25 cellular contexts compared by ENCODE assay signal in the genomic region with DNA sequence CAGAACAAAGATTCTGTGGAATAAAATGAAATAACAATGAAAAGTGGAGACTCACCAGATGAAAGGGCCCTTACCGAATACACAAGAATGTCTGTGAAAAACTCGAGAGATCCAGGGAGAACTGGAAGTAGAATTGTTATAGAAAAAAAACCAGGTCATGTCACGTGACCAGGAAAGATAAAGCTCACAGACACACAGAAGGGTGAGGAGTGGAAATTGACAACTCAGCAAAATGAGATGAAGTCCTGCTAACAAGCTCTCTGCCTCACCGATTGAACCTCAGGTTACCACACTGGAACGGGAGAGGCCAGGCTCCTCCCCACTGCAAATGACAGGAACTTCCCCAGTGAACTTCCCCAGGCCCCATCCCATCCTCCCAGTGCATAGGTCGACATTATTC.
DNase-seq lines count a peak whose midpoint lies in the region; ATAC-seq, FAIRE-seq and TF ChIP-seq lines count a peak whose summit lies in the region.
"Had no signal": no experiment of that assay in that cellular context is flagged by ENCODE, and none has a peak within 500 bp of the region (broad histone marks: within the 10 kb centered on the region; RNA-seq: fewer than 3 reads in every experiment).

No MANE protein-coding gene starts in this region.

- H2AFZ ChIP-seq in SK-N-SH (ENCODE audit: low read depth), result peak overlapping the region; percentile 82; the same call in 1 of the 2 replicates
- peak overlapping the region; percentile 91; the same call in 1 of the 2 replicates for H2AFZ ChIP-seq in OCI-LY1 (ENCODE audit: low read length)
- no peak overlapping the region for H2AFZ ChIP-seq in K562 (ENCODE audit: low read depth, low read length)
- peak overlapping the region; percentile 8 for H2AFZ ChIP-seq in parathyroid adenoma
- H2AFZ ChIP-seq: GM23248 had no signal

- H3K27ac ChIP-seq in SK-N-SH (ENCODE audit: low read depth in 2 of 2, low read length in 1 of 2), result no peak overlapping the region
- no peak overlapping the region for H3K27ac ChIP-seq in OCI-LY1 (ENCODE audit: low read depth, low read length, poor library complexity, severe bottlenecking)
- H3K27ac ChIP-seq in K562 (ENCODE audit: extremely low read depth, low read depth, low read length), result no peak overlapping the region
- H3K27ac ChIP-seq in parathyroid adenoma, result peak overlapping the region; percentile 71
- H3K27ac ChIP-seq: GM23248, SJSA1 had no signal

- BruUV-seq in K562 (replicated peaks; lab: Mats Ljungman, UMichigan), result no TSS peak

- no peaks in the 10 kb centered on the region for H3K36me3 Mint-ChIP-seq in activated T-helper 1 cell treated with anti-CD3 and anti-CD28 coated beads, Interleukin-12 subunit alpha, Interleukin-12 subunit beta, Interleukin-2, Interleukin-4 antibody, amounts not matched to agents 30 ng/mL and 10 ng/mL and 1 ng/mL, durations not matched to agents 14 hours and 24 hours and 36 hours (ENCODE audit: low read depth)

- intact Hi-C loops in K562 (cut with micrococcal nuclease), result no loop called here
- intact Hi-C loops in activated T-helper 1 cell treated with anti-CD3 and anti-CD28 coated beads, Interleukin-12 subunit alpha, Interleukin-12 subunit beta, Interleukin-2, Interleukin-4 antibody, amounts not matched to agents 30 ng/mL and 10 ng/mL and 1 ng/mL, durations not matched to agents 14 hours and 24 hours and 36 hours (cut with micrococcal nuclease), result no loop called here

- ATAC-seq in SK-N-SH treated with all-trans-retinoic acid at 6 μM for 48 hours (no peak), K562 (no peak), HG02852 (IDR thresholded peaks at IDR 0.05; ENCODE audit: unreplicated experiment) (no peak)
- ATAC-seq: HCT116, Right ventricle myocardium inferior had no signal

- no peak overlapping the region for H3K4me3 Mint-ChIP-seq in activated T-helper 1 cell treated with anti-CD3 and anti-CD28 coated beads, Interleukin-12 subunit alpha, Interleukin-12 subunit beta, Interleukin-2, Interleukin-4 antibody, amounts not matched to agents 30 ng/mL and 10 ng/mL and 1 ng/mL, durations not matched to agents 14 hours and 24 hours and 36 hours

- CTCF ChIA-PET in SK-N-SH (lab: Yijun Ruan, JAX) (interaction anchor here (0.5 to 1.1 kb wide), 2 partner anchors 13 to 56 kb away, joined by 3 read pairs; no protein-coding TSS in a partner anchor), K562 (lab: Yijun Ruan, JAX; ENCODE audit: low intra/inter-chr PET ratio) (no interaction called here)

- no peaks in the 10 kb centered on the region for H3K9me3 Mint-ChIP-seq in activated T-helper 1 cell treated with anti-CD3 and anti-CD28 coated beads, Interleukin-12 subunit alpha, Interleukin-12 subunit beta, Interleukin-2, Interleukin-4 antibody, amounts not matched to agents 30 ng/mL and 10 ng/mL and 1 ng/mL, durations not matched to agents 14 hours and 24 hours and 36 hours

- H3K9me1 ChIP-seq in K562 (ENCODE audit: control insufficient read depth, insufficient read depth, low read length), result no peaks in the 10 kb centered on the region

- no peaks in the 10 kb centered on the region for H3K36me3 ChIP-seq in SK-N-SH (replicated peaks in 1 of 2; ENCODE audit: control insufficient read depth in 1 of 2, insufficient read depth in 2 of 2, low read length in 1 of 2)
- no peaks in the 10 kb centered on the region for H3K36me3 ChIP-seq in OCI-LY1 (ENCODE audit: insufficient read depth, low read length)
- H3K36me3 ChIP-seq in K562 (ENCODE audit: control insufficient read depth, insufficient read depth, low read length), result no peaks in the 10 kb centered on the region
- H3K36me3 ChIP-seq in parathyroid adenoma (ENCODE audit: control insufficient read depth, insufficient read depth, low read length), result no peaks in the 10 kb centered on the region
- H3K36me3 ChIP-seq: BE2C, SJSA1 had no signal

- H3K9me2 ChIP-seq in SK-N-SH, result no peaks in the 10 kb centered on the region
- no peaks in the 10 kb centered on the region for H3K9me2 ChIP-seq in OCI-LY1 (ENCODE audit: low read depth, low read length)

- H3K9ac ChIP-seq in SK-N-SH (no peak overlapping the region), OCI-LY1 (ENCODE audit: low read length) (no peak overlapping the region), K562 (ENCODE audit: insufficient read depth in 1 of 2, low read depth in 2 of 2, low read length in 2 of 2) (no peak overlapping the region), parathyroid adenoma (no peak overlapping the region)
- H3K9ac ChIP-seq: GM23248 had no signal

- H3K79me2 ChIP-seq in SK-N-SH (ENCODE audit: insufficient read depth) (no peaks in the 10 kb centered on the region), OCI-LY1 (ENCODE audit: insufficient read depth, low read length) (no peaks in the 10 kb centered on the region), K562 (ENCODE audit: control insufficient read depth, insufficient read depth, low read length) (no peaks in the 10 kb centered on the region), parathyroid adenoma (no peaks in the 10 kb centered on the region)

- TF ChIP-seq EP300 in SK-N-SH (IDR thresholded peaks at IDR 0.05; ENCODE audit: borderline replicate concordance in 1 of 2, low read depth in 1 of 2, low read length in 1 of 2), result no peak
- TF ChIP-seq EP300 in K562 (IDR thresholded peaks at IDR 0.05; ENCODE audit: low read length), result no peak

- H3K4me2 ChIP-seq in SK-N-SH (peak overlapping the region; percentile 15; the same call in 1 of the 2 replicates), OCI-LY1 (ENCODE audit: low read length) (no peak overlapping the region), K562 (ENCODE audit: insufficient read depth, low read length) (no peak overlapping the region), parathyroid adenoma (ENCODE audit: low read length) (no peak overlapping the region)

- TF ChIP-seq CTCF in SK-N-SH (IDR thresholded peaks at IDR 0.05) (no peak), OCI-LY1 (IDR thresholded peaks at IDR 0.05; ENCODE audit: low read length) (no peak), K562 (IDR thresholded peaks at IDR 0.05 in 2 of 3, conservative IDR thresholded peaks at IDR 0.05 in 1 of 3; ENCODE audit: insufficient read depth in 2 of 3, low read depth in 1 of 3, low read length in 3 of 3) (no peak), parathyroid adenoma (IDR thresholded peaks at IDR 0.05) (no peak)

- H3K9me3 ChIP-seq in SK-N-SH (no peaks in the 10 kb centered on the region), OCI-LY1 (ENCODE audit: low read length) (no peaks in the 10 kb centered on the region), K562 (replicated peaks; ENCODE audit: control insufficient read depth, insufficient read depth, low read depth, low read length) (no peaks in the 10 kb centered on the region; the same call in 1 of the 2 replicates), parathyroid adenoma (ENCODE audit: control insufficient read depth, low read length) (no peaks in the 10 kb centered on the region)
- H3K9me3 ChIP-seq: BE2C, SJSA1 had no signal

- H3F3A ChIP-seq in SK-N-SH (replicated peaks; ENCODE audit: insufficient read depth) (no peaks in the 10 kb centered on the region), OCI-LY1 (ENCODE audit: insufficient read depth, low read length) (no peaks in the 10 kb centered on the region)

- in situ Hi-C loops in K562 (cut with MboI), result no loop called here

- H4K20me1 ChIP-seq in SK-N-SH (ENCODE audit: insufficient read depth), result no peaks in the 10 kb centered on the region
- no peaks in the 10 kb centered on the region for H4K20me1 ChIP-seq in OCI-LY1 (ENCODE audit: insufficient read depth, low read length)
- H4K20me1 ChIP-seq in K562 (replicated peaks; ENCODE audit: control insufficient read depth, insufficient read depth, low read length), result no peaks in the 10 kb centered on the region

- no peaks in the 10 kb centered on the region for H3K4me1 Mint-ChIP-seq in activated T-helper 1 cell treated with anti-CD3 and anti-CD28 coated beads, Interleukin-12 subunit alpha, Interleukin-12 subunit beta, Interleukin-2, Interleukin-4 antibody, amounts not matched to agents 30 ng/mL and 10 ng/mL and 1 ng/mL, durations not matched to agents 14 hours and 24 hours and 36 hours (ENCODE audit: low read depth)

- POLR2A ChIA-PET in SK-N-SH (lab: Yijun Ruan, JAX) (no interaction called here), K562 (lab: Yijun Ruan, JAX) (no interaction called here)

- H3K27ac Mint-ChIP-seq in activated T-helper 1 cell treated with anti-CD3 and anti-CD28 coated beads, Interleukin-12 subunit alpha, Interleukin-12 subunit beta, Interleukin-2, Interleukin-4 antibody, amounts not matched to agents 30 ng/mL and 10 ng/mL and 1 ng/mL, durations not matched to agents 14 hours and 24 hours and 36 hours, result no peak overlapping the region

- WGBS in SK-N-SH (ENCODE audit: low lambda C conversion rate), result 23% methylated on average over 5 of the region's 6 CpGs
- WGBS in K562 (ENCODE audit: insufficient coverage, low coverage, missing lambda C conversion rate), result 0% methylated on average over 5 of the region's 6 CpGs

- H3K4me1 ChIP-seq in SK-N-SH (ENCODE audit: control insufficient read depth in 1 of 2, insufficient read depth in 2 of 2, low read depth in 1 of 2, low read length in 1 of 2) (no peaks in the 10 kb centered on the region), OCI-LY1 (ENCODE audit: insufficient read depth, low read length, severe bottlenecking) (peaks cover 9% of the 10 kb centered on the region), K562 (replicated peaks in 1 of 2; ENCODE audit: control insufficient read depth in 2 of 2, insufficient read depth in 2 of 2, low read length in 2 of 2) (no peaks in the 10 kb centered on the region), parathyroid adenoma (peaks cover 4% of the 10 kb centered on the region)
- H3K4me1 ChIP-seq: SJSA1 had no signal

- H3K4me3 ChIP-seq in SK-N-SH (ENCODE audit: low read depth in 2 of 2, low read length in 1 of 2), result no peak overlapping the region
- no peak overlapping the region for H3K4me3 ChIP-seq in OCI-LY1 (ENCODE audit: low read depth, low read length, poor library complexity, severe bottlenecking)
- no peak overlapping the region for H3K4me3 ChIP-seq in K562
- no peak overlapping the region for H3K4me3 ChIP-seq in parathyroid adenoma (ENCODE audit: low read depth, low read length)
- H3K4me3 ChIP-seq: GM23248, SJSA1 had no signal

- TF ChIP-seq RAD21 in SK-N-SH (IDR thresholded peaks at IDR 0.05; ENCODE audit: low read length) (no peak), K562 (CRISPR knock-in tag; conservative IDR thresholded peaks at IDR 0.05 in 1 of 2, IDR thresholded peaks at IDR 0.05 in 1 of 2) (no peak)

- no peaks in the 10 kb centered on the region for H3K27me3 ChIP-seq in SK-N-SH (ENCODE audit: insufficient read depth)
- no peaks in the 10 kb centered on the region for H3K27me3 ChIP-seq in OCI-LY1 (ENCODE audit: insufficient read depth, low read length)
- H3K27me3 ChIP-seq in K562 (ENCODE audit: control insufficient read depth in 2 of 2, insufficient read depth in 2 of 2, low read length in 2 of 2), result no peaks in the 10 kb centered on the region
- no peaks in the 10 kb centered on the region for H3K27me3 ChIP-seq in parathyroid adenoma (ENCODE audit: control insufficient read depth, insufficient read depth, low read length)
- H3K27me3 ChIP-seq: BE2C, SJSA1 had no signal

- TF ChIP-seq POLR2A in K562 (conservative IDR thresholded peaks at IDR 0.05), result no peak

- no peak for DNase-seq in SK-N-SH
- DNase-seq in K562 (ENCODE audit: extremely low read depth in 1 of 4, low spot score in 3 of 4), result peak in 1 of 4 experiments; percentile 12
- no peak for DNase-seq in activated T-helper 1 cell treated with anti-CD3 and anti-CD28 coated beads, Interleukin-12 subunit alpha, Interleukin-12 subunit beta, Interleukin-2, Interleukin-4 antibody, amounts not matched to agents 30 ng/mL and 10 ng/mL and 1 ng/mL, durations not matched to agents 14 hours and 24 hours and 36 hours (ENCODE audit: low spot score)
- no peak for DNase-seq in NCI-H2081 (lab: John Stamatoyannopoulos, UW)
- DNase-seq: 8988T; BE2C; DMS79; GM23248; MM.1S; NCI-H1048; NCI-H1417 treated with DMSO at 0.1 percent for 48 hours; NCI-H1930; NCI-H226; NCI-H510A treated with DMSO at 0.1 percent for 48 hours; NCI-H774; NK-92 treated with Interleukin-12 subunit alpha and Interleukin-12 subunit beta, amount 100 ng/mL, for 24 hours had no signal

- no peaks in the 10 kb centered on the region for H3K27me3 Mint-ChIP-seq in activated T-helper 1 cell treated with anti-CD3 and anti-CD28 coated beads, Interleukin-12 subunit alpha, Interleukin-12 subunit beta, Interleukin-2, Interleukin-4 antibody, amounts not matched to agents 30 ng/mL and 10 ng/mL and 1 ng/mL, durations not matched to agents 14 hours and 24 hours and 36 hours (ENCODE audit: insufficient read depth)

- FAIRE-seq in K562 (lab: Jason Lieb, UNC), result no peak
- FAIRE-seq: D721Med, RCC 7860 had no signal

Comparison
In these comparisons a context has a peak if more than half of its experiments do, and no peak if none do; other contexts are left out.
1. Of the 27 proteins assayed by ChIP-seq in both K562 and SK-N-SH: peak only in K562: none; only in SK-N-SH: USF1; in both: none; in neither: 26.